In the genomic region with DNA sequence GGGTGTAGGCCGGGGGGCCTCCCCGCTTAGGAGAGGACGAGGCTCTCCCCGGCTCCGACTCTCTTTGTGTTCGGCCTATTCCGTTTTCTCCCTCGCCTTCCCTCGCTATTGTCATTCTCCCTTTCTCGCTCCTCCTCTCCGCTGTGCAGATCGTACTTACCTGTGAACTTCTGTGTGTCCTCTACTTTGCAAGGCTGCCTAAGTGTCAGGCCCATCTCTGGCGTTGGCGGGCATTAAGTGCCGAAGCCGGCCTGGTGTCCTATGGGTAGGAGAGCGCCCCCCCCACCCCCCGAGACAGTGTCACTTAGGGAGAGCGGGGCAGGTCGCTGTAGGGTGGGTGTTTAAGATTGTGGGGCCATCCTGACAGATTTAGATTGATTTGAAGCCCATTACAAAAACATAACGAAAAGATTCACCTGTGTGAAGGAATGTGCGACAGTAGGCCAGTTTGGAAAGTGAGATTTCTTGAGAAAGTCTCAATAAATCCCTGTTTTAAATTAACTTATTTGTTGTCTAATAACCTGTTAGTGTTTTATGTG, we compare ENCODE assay signal across 7 cellular contexts. TPM values are rescaled to one million over a fixed set of nuclear protein-coding genes. Genes with fewer than 3 reads are reported as not detected.
DNase-seq lines count a peak whose midpoint lies in the region; ATAC-seq and TF ChIP-seq lines count a peak whose summit lies in the region.

No MANE protein-coding gene starts in this region.

- no peaks in the 10 kb centered on the region for H3K27me3 ChIP-seq in H7 (ENCODE audit: control insufficient read depth, insufficient read depth, low read length)

- H3K4me3 ChIP-seq in H7 (ENCODE audit: insufficient read depth, low read depth, low read length) = peak overlapping the region; percentile 99

- CTCF ChIA-PET in activated CD4-positive, alpha-beta T cell treated with anti-CD3 and anti-CD28 coated beads for 36 hours (lab: Charles Lee) = interaction anchor here (1.5 kb wide), 1 partner anchor 46 kb away, joined by 11 read pairs; no protein-coding TSS in a partner anchor

- peak; percentile 52 for ATAC-seq in activated CD4-positive, alpha-beta T cell treated with anti-CD3 and anti-CD28 coated beads for 36 hours

- H3K27ac Mint-ChIP-seq in activated CD4-positive, alpha-beta T cell treated with anti-CD3 and anti-CD28 coated beads for 36 hours = peak overlapping the region; percentile 100

- peak overlapping the region; percentile 96 for H3K4me3 Mint-ChIP-seq in activated CD4-positive, alpha-beta T cell treated with anti-CD3 and anti-CD28 coated beads for 36 hours

- H3K36me3 Mint-ChIP-seq in activated CD4-positive, alpha-beta T cell treated with anti-CD3 and anti-CD28 coated beads for 36 hours (ENCODE audit: low read depth) = peaks cover 80% of the 10 kb centered on the region

- no peaks in the 10 kb centered on the region for H3K27me3 Mint-ChIP-seq in activated CD4-positive, alpha-beta T cell treated with anti-CD3 and anti-CD28 coated beads for 36 hours

- intact Hi-C loops in activated CD4-positive, alpha-beta T cell treated with anti-CD3 and anti-CD28 coated beads for 36 hours (cut with DNase I, micrococcal nuclease) = loop anchor here (1.0 to 10.0 kb wide), 18 partner anchors 15 to 1494 kb away; partner anchors contain the start of genes INSIG1 (in 1 of the 2), LMBR1 (in 1 of the 2), NOM1 (in 1 of the 2) and PAXIP1 (in 1 of the 2)

- POLR2A ChIA-PET in activated CD4-positive, alpha-beta T cell treated with anti-CD3 and anti-CD28 coated beads for 36 hours (lab: Charles Lee) = interaction anchor here (1.1 to 1.3 kb wide), 2 partner anchors 21 to 40 kb away, joined by 3 read pairs; no protein-coding TSS in a partner anchor

- peaks cover 50% of the 10 kb centered on the region for H3K4me1 Mint-ChIP-seq in activated CD4-positive, alpha-beta T cell treated with anti-CD3 and anti-CD28 coated beads for 36 hours

- in situ Hi-C loops in GM13976 (cut with MboI; ENCODE audit: low sequenced_read_pairs, unreplicated experiment) = no loop called here

- DNase-seq in GM13976 (ENCODE audit: low spot score) (peak; percentile 53), H7 (no peak), Kasumi-1 (lab: John Stamatoyannopoulos, UW) (peak; percentile 28 to 36), ecto neural progenitor cell (ENCODE audit: low spot score) (peak; percentile 62), medulla oblongata (ENCODE audit: extremely low spot score) (peak; percentile 51)
- DNase-seq in activated CD4-positive, alpha-beta T cell treated with anti-CD3 and anti-CD28 coated beads for 36 hours = peak; percentile 68
- peak; percentile 2 to 3 for DNase-seq in stimulated activated CD8-positive, alpha-beta memory T cell treated with anti-CD3 and anti-CD28 coated beads, Interleukin-4, amount 100 ng/mL, for 1 hour (ENCODE audit: low read depth in 2 of 2, low spot score in 1 of 2)

- TF ChIP-seq CTCF in GM13976 (IDR thresholded peaks at IDR 0.05; ENCODE audit: borderline replicate concordance, control extremely low read depth, extremely low read depth, insufficient read depth, missing control alignments) = peak; percentile 11

- peaks cover 3% of the 10 kb centered on the region for H3K36me3 ChIP-seq in H7 (replicated peaks; ENCODE audit: control insufficient read depth, insufficient read depth, low read length)

- H3K9me3 Mint-ChIP-seq in activated CD4-positive, alpha-beta T cell treated with anti-CD3 and anti-CD28 coated beads for 36 hours (ENCODE audit: low read depth) = peaks cover 18% of the 10 kb centered on the region

RNA-seq across cellular contexts. Expression of gene RBM33, which starts 0.6 kb away (rescaled TPM):
- 15.4 and 22.3 TPM in 2 replicates for total RNA-seq in H7 (2014; rRNA removed; shearing (Covaris generic))
- 10 to 100 TPM; 67.6 to 81.1 TPM for total RNA-seq in activated CD4-positive, alpha-beta T cell treated with anti-CD3 and anti-CD28 coated beads for 36 hours
